Comparison of ENCODE assay signal across 11 cellular contexts in the genomic region with DNA sequence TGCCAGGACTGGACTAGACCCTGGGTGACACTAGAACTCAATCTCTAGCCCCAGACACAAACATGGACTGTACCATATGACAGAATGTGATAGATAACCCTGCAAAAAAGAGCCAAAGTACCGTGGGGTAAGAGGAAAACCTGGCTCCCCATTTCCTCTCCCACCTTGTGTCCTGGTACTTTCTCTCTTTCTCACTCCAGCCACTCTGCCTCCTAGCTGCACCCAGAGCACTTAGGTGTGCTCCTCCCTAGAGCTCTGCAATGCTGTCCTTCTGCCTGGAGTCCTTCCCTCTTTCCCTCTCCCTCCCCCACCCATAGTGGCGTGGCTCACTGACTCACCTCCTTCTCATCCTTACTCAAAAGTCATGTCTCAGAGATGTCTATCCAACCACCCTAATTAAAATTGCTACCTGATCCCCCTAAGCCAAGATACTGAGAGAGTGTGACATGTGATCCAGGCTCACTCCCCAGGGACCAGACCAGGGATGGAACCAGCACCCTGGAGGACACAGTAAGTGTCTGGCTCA.
"Had no signal": no experiment of that assay in that cellular context is flagged by ENCODE, and none has a peak within 500 bp of the region (broad histone marks: within the 10 kb centered on the region; RNA-seq: fewer than 3 reads in every experiment).

No MANE protein-coding gene starts in this region.

- H3K4me1 ChIP-seq: left lung, sigmoid colon, upper lobe of right lung had no signal

- H3K27ac ChIP-seq: esophagus squamous epithelium, left lung, sigmoid colon, upper lobe of right lung had no signal

- H3K4me3 ChIP-seq: esophagus squamous epithelium, left lung, sigmoid colon, upper lobe of right lung had no signal

- ATAC-seq: left lung, natural killer cell, upper lobe of right lung had no signal

- DNase-seq: activated CD4-positive, alpha-beta memory T cell treated with anti-CD3 and anti-CD28 coated beads for 36 hours; activated gamma-delta T cell; activated T-cell treated with anti-CD3 and anti-CD28 coated beads, Interleukin-2, amount 50 U/mL, for 48 hours; esophagus squamous epithelium; foreskin melanocyte; left lung; natural killer cell; sigmoid colon; stimulated activated CD4-positive, alpha-beta T cell treated with anti-CD3 and anti-CD28 coated beads, Interleukin-2, amount 100 ng/mL, for 24 hours; stimulated activated naive CD4-positive, alpha-beta T cell treated with Interleukin-2 at 50 U/mL for 16 hours; upper lobe of right lung had no signal

- H3K9me3 ChIP-seq: upper lobe of right lung had no signal

- H3K36me3 ChIP-seq: esophagus squamous epithelium, left lung, sigmoid colon, upper lobe of right lung had no signal

- H3K27me3 ChIP-seq: esophagus squamous epithelium, left lung, sigmoid colon, upper lobe of right lung had no signal
